In the genomic region with DNA sequence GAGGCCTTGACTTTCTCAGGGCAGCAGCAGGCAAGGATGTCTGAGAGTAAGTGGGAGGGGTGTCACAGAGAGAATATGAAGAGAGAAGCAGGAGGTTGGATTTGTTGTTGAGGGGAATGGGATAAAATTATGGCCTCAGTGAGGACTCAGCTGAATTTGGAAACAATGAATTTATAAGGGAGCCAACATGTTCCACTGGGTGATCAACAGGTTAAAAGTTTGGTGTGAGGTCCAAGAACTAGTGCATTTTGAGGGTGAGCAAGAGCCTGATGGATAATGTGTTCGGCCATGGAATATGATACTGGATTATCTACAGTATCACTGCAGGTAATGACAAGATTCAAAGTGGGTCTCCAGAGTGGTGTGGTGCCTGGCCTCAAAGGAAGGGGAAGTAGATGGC, we compare ENCODE assay signal across 24 cellular contexts. TPM values are rescaled to one million over a fixed set of nuclear protein-coding genes. Genes with fewer than 3 reads are reported as not detected.
"Had no signal": no experiment of that assay in that cellular context is flagged by ENCODE, and none has a peak within 500 bp of the region (broad histone marks: within the 10 kb centered on the region; RNA-seq: fewer than 3 reads in every experiment).

No MANE protein-coding gene starts in this region.

- H3K9me3 ChIP-seq: breast epithelium, gastroesophageal sphincter, neutrophil, sigmoid colon, stomach, suprapubic skin, transverse colon, uterus had no signal

- DNase-seq: activated CD4-positive, alpha-beta T cell treated with anti-CD3 and anti-CD28 coated beads for 36 hours; activated CD4-positive, CD25-positive, alpha-beta regulatory T cell; activated naive CD4-positive, alpha-beta T cell; activated T-cell treated with anti-CD3 and anti-CD28 coated beads for 4 hours; activated T-cell treated with anti-CD3 and anti-CD28 coated beads, Interleukin-2, amount 50 U/mL, for 72 hours; effector CD4-positive, alpha-beta T cell; mammary epithelial cell; naive B cell; nephron progenitor cell; sigmoid colon; stimulated activated CD4-positive, alpha-beta T cell treated with anti-CD3 and anti-CD28 coated beads, Interleukin-15, amount 100 ng/mL, for 24 hours; stimulated activated CD4-positive, alpha-beta T cell treated with anti-CD3 and anti-CD28 coated beads, Interleukin-2, amount 100 ng/mL, for 24 hours; stimulated activated naive B cell treated with anti-CD40 and anti-IgM and Interleukin-4, amounts not matched to agents 10 μg/mL and 1 μg/mL and 100 μg/mL, for 72 hours; stomach; T-helper 1 cell; transverse colon; uterus had no signal

- H3K27me3 ChIP-seq: breast epithelium, gastroesophageal sphincter, sigmoid colon, stomach, suprapubic skin, transverse colon, uterus had no signal

- H3K36me3 ChIP-seq: breast epithelium, gastroesophageal sphincter, neutrophil, sigmoid colon, stomach, suprapubic skin, transverse colon, uterus had no signal

- H3K4me3 ChIP-seq: breast epithelium, gastroesophageal sphincter, sigmoid colon, stomach, suprapubic skin, transverse colon, uterus had no signal

- H3K27ac ChIP-seq: breast epithelium, epithelial cell of prostate, gastroesophageal sphincter, neutrophil, stomach, suprapubic skin, transverse colon, uterus had no signal

- ATAC-seq: activated CD4-positive, alpha-beta T cell treated with anti-CD3 and anti-CD28 coated beads for 36 hours; activated naive CD4-positive, alpha-beta T cell treated with anti-CD3 and anti-CD28 coated beads, Interleukin-2, amount 50 U/mL, for 72 hours; activated T-cell treated with anti-CD3 and anti-CD28 coated beads, Interleukin-2, amount 50 U/mL, for 72 hours; gastroesophageal sphincter; left lobe of liver; stimulated activated naive B cell treated with anti-CD40 and anti-IgM and Interleukin-4, amounts not matched to agents 10 μg/mL and 1 μg/mL and 100 μg/mL, for 72 hours had no signal

- H3K4me1 ChIP-seq: breast epithelium, transverse colon, uterus had no signal

RNA-seq across cellular contexts. Expression of a gene that starts 33.5 kb away (rescaled TPM):
- total RNA-seq: activated CD4-positive, alpha-beta T cell treated with anti-CD3 and anti-CD28 coated beads for 36 hours; activated naive CD4-positive, alpha-beta T cell treated with anti-CD3 and anti-CD28 coated beads, Interleukin-2, amount 50 U/mL, for 72 hours; activated T-cell treated with anti-CD3 and anti-CD28 coated beads, Interleukin-2, amount 50 U/mL, for 72 hours had no signal
